In genomic region chr10:10776363-10776762, GRCh38 we compare ENCODE assay signal across 22 cellular contexts.
"Had no signal": no experiment of that assay in that cellular context is flagged by ENCODE, and none has a peak within 500 bp of the region (broad histone marks: within the 10 kb centered on the region; RNA-seq: fewer than 3 reads in every experiment).

No MANE protein-coding gene starts in this region.

- DNase-seq: Karpas-422; KG1; MG63; NCI-H1092; NCI-H1105 treated with DMSO at 0.1 percent for 48 hours; NCI-H1417 treated with DMSO at 0.1 percent for 48 hours; NCI-H146; NCI-H1694 treated with DMSO at 0.1 percent for 48 hours; NCI-H1930; NCI-H2081; NCI-H2107; NCI-H2227 treated with DMSO at 0.1 percent for 48 hours; NCI-H524 treated with DMSO at 0.1 percent for 48 hours; NCI-H69; NCI-H774; NK-92 treated with Interleukin-12 subunit alpha and Interleukin-12 subunit beta, amount 100 ng/mL, for 24 hours; PC-3; SHP77; T-helper 1 cell had no signal

- H3K27ac ChIP-seq: RWPE1 had no signal

- H3K4me3 ChIP-seq: MG63 had no signal

- H3K27me3 ChIP-seq: MG63 had no signal

- ATAC-seq: Panc1, PC-3, SK-N-SH treated with all-trans-retinoic acid at 6 μM for 48 hours had no signal

- H3K36me3 ChIP-seq: MG63 had no signal

- H3K9me3 ChIP-seq: MG63 had no signal
